8 cellular contexts compared by ENCODE assay signal in the genomic region with DNA sequence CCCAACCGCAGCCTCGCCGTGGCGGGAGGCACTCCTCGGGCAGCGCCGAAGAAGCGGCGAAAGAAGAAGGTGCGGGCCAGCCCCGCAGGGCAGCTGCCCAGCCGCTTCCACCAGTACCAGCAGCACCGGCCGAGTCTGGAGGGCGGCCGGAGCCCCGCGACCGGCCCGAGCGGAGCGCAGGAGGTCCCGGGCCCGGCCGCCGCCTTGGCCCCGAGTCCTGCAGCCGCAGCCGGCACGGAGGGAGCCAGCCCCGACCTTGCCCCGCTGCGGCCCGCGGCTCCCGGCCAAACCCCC. TPM values are rescaled to one million over a fixed set of nuclear protein-coding genes. Genes with fewer than 3 reads are reported as not detected.
DNase-seq lines count a peak whose midpoint lies in the region; ATAC-seq and TF ChIP-seq lines count a peak whose summit lies in the region.

No MANE protein-coding gene starts in this region.

- H3K4me1 ChIP-seq in IMR-90 (ENCODE audit: control insufficient read depth, insufficient read depth, low read length) (peaks cover 4% of the 10 kb centered on the region), body of pancreas (peaks cover 40% of the 10 kb centered on the region), lower lobe of right lung (peaks cover 41% of the 10 kb centered on the region), vagina (peaks cover 32% of the 10 kb centered on the region)

- peaks cover 3% of the 10 kb centered on the region; the same call in 1 of the 2 replicates for H3K9me1 ChIP-seq in IMR-90 (ENCODE audit: insufficient read depth, low read length)

- in situ Hi-C loops in IMR-90 (cut with MboI; ENCODE audit: low sequenced_read_pairs) (no loop called here), ACHN (cut with HindIII; ENCODE audit: low pct_ligation_motif_present, low pct_unique_long_range_greater_than_20kb, low sequenced_read_pairs) (no loop called here)

- H3K36me3 Mint-ChIP-seq in activated naive CD4-positive, alpha-beta T cell treated with anti-CD3 and anti-CD28 coated beads for 36 hours (ENCODE audit: low read depth): peaks cover 37% of the 10 kb centered on the region

- peak overlapping the region; percentile 98 for H2AK9ac ChIP-seq in IMR-90 (replicated peaks; ENCODE audit: low read depth, low read length, poor library complexity)

- H3K27me3 ChIP-seq in IMR-90 (ENCODE audit: control insufficient read depth, insufficient read depth, low read length): no peaks in the 10 kb centered on the region
- H3K27me3 ChIP-seq in body of pancreas: no peaks in the 10 kb centered on the region
- H3K27me3 ChIP-seq in lower lobe of right lung (ENCODE audit: low read depth): no peaks in the 10 kb centered on the region
- no peaks in the 10 kb centered on the region for H3K27me3 ChIP-seq in vagina

- H3K4me1 Mint-ChIP-seq in activated naive CD4-positive, alpha-beta T cell treated with anti-CD3 and anti-CD28 coated beads for 36 hours (ENCODE audit: low read depth): peaks cover 30% of the 10 kb centered on the region

- no peak overlapping the region for H2BK15ac ChIP-seq in IMR-90 (ENCODE audit: low read depth, low read length)

- peak overlapping the region; percentile 89; the same call in 1 of the 2 replicates for H3K23ac ChIP-seq in IMR-90 (ENCODE audit: low read depth, low read length)

- peak overlapping the region; percentile 92 for H3K27ac ChIP-seq in IMR-90 (ENCODE audit: insufficient read depth, low read length)
- H3K27ac ChIP-seq in body of pancreas: peak overlapping the region; percentile 98 to 100 (median 100)
- peak overlapping the region; percentile 100 for H3K27ac ChIP-seq in lower lobe of right lung
- peak overlapping the region; percentile 100 for H3K27ac ChIP-seq in vagina

- peak overlapping the region; percentile 88 for H2AFZ ChIP-seq in IMR-90 (replicated peaks; ENCODE audit: low read length, poor library complexity)

- POLR2A ChIA-PET in IMR-90 (lab: Charles Lee; ENCODE audit: unreplicated experiment): no interaction called here

- H3K18ac ChIP-seq in IMR-90 (ENCODE audit: low read depth, low read length): peak overlapping the region; percentile 50; the same call in 1 of the 2 replicates

- 0% methylated on average over 12 of the region's 36 CpGs; no CpG with 5 or more reads in 1 of the 2 experiments for WGBS in IMR-90 (ENCODE audit: extremely low coverage in 2 of 2, insufficient read length in 1 of 2), 2 experiments
- WGBS in body of pancreas, 2 donors: 0% methylated on average over 8 to 29 of the region's 36 CpGs

- peak overlapping the region; percentile 99 for H3K27ac Mint-ChIP-seq in activated naive CD4-positive, alpha-beta T cell treated with anti-CD3 and anti-CD28 coated beads for 36 hours

- H3K9me3 ChIP-seq in IMR-90 (ENCODE audit: control insufficient read depth, insufficient read depth, low read length) (no peaks in the 10 kb centered on the region), body of pancreas (no peaks in the 10 kb centered on the region), lower lobe of right lung (no peaks in the 10 kb centered on the region), vagina (no peaks in the 10 kb centered on the region)

- TF ChIP-seq CTCF in IMR-90 (conservative IDR thresholded peaks at IDR 0.05; ENCODE audit: low read depth, low read length) (0 out of 2 replicates have a peak, but pooled peaks have one; percentile 4), body of pancreas (IDR thresholded peaks at IDR 0.05) (no peak), lower lobe of right lung (IDR thresholded peaks at IDR 0.05) (no peak), vagina (IDR thresholded peaks at IDR 0.05) (no peak)

- H4K8ac ChIP-seq in IMR-90 (ENCODE audit: low read depth in 2 of 2, low read length in 2 of 2): peak overlapping the region in 1 of 2 experiments; percentile 38; a peak in 1 of 4 replicates

- H3K79me1 ChIP-seq in IMR-90 (ENCODE audit: low read depth in 1 of 2, low read length in 2 of 2): peaks cover 3 to 37% of the 10 kb centered on the region in 2 experiments

- no peaks in the 10 kb centered on the region for H3K27me3 Mint-ChIP-seq in activated naive CD4-positive, alpha-beta T cell treated with anti-CD3 and anti-CD28 coated beads for 36 hours (ENCODE audit: low read depth)

- BruUV-seq in IMR-90 (replicated peaks; lab: Mats Ljungman, UMichigan): no TSS peak

- H3K4me3 ChIP-seq in IMR-90 (ENCODE audit: insufficient read depth, low read depth, low read length) (peak overlapping the region; percentile 77), body of pancreas (peak overlapping the region; percentile 50 to 91), lower lobe of right lung (peak overlapping the region; percentile 96), vagina (peak overlapping the region; percentile 64 to 100)

- H4K5ac ChIP-seq in IMR-90 (ENCODE audit: low read depth, low read length): peak overlapping the region; percentile 13; the same call in 1 of the 2 replicates

- ATAC-seq in IMR-90 (ENCODE audit: low read depth) (peak; percentile 2), body of pancreas (peak; percentile 15), lower lobe of right lung (peak; percentile 40 to 46), GM18870 (IDR thresholded peaks at IDR 0.05; ENCODE audit: unreplicated experiment) (no peak)

- H2BK5ac ChIP-seq in IMR-90 (ENCODE audit: low read depth, low read length, poor library complexity, severe bottlenecking): peak overlapping the region; percentile 88

- CTCF ChIA-PET in activated naive CD4-positive, alpha-beta T cell treated with anti-CD3 and anti-CD28 coated beads for 36 hours (lab: Charles Lee): interaction anchor here (0.6 kb wide), 1 partner anchor 286 kb away, joined by 5 read pairs; no protein-coding TSS in a partner anchor
- CTCF ChIA-PET in IMR-90 (lab: Yijun Ruan, JAX): no interaction called here

- H3K56ac ChIP-seq in IMR-90 (ENCODE audit: extremely low read depth, insufficient read depth, low read length): no peak overlapping the region

- no peak for DNase-seq in activated naive CD4-positive, alpha-beta T cell treated with anti-CD3 and anti-CD28 coated beads for 36 hours
- DNase-seq in activated naive CD4-positive, alpha-beta T cell (lab: John Stamatoyannopoulos, UW): no peak
- no peak for DNase-seq in IMR-90
- peak in 1 of 4 donors; percentile 35 for DNase-seq in body of pancreas
- DNase-seq in lower lobe of right lung: no peak
- no peak for DNase-seq in vagina (ENCODE audit: extremely low spot score in 2 of 2)
- no peak for DNase-seq in ACHN

- peak overlapping the region; percentile 98 for H3K9ac ChIP-seq in IMR-90 (ENCODE audit: low read depth, low read length)

- H2AK5ac ChIP-seq in IMR-90 (ENCODE audit: low read depth, low read length): no peak overlapping the region

- H4K91ac ChIP-seq in IMR-90 (ENCODE audit: insufficient read depth, low read depth, low read length): peak overlapping the region; percentile 87

- H3K14ac ChIP-seq in IMR-90 (replicated peaks; ENCODE audit: low read depth, low read length): peak overlapping the region; percentile 82; the same call in 1 of the 2 replicates

- no peak overlapping the region for H3K4me2 ChIP-seq in IMR-90 (ENCODE audit: low read depth, low read length)

- TF ChIP-seq POLR2A in IMR-90 (IDR thresholded peaks at IDR 0.05; ENCODE audit: low read depth, low read length) (no peak), body of pancreas (IDR thresholded peaks at IDR 0.05) (no peak), vagina (IDR thresholded peaks at IDR 0.05) (no peak)

- H4K20me1 ChIP-seq in IMR-90 (ENCODE audit: insufficient read depth, low read length): peaks cover 41% of the 10 kb centered on the region

- H2BK120ac ChIP-seq in IMR-90 (ENCODE audit: low read depth, low read length): no peak overlapping the region

- no peak overlapping the region for H2BK20ac ChIP-seq in IMR-90 (ENCODE audit: low read depth, low read length)

- peak overlapping the region; percentile 93 for H3K4me3 Mint-ChIP-seq in activated naive CD4-positive, alpha-beta T cell treated with anti-CD3 and anti-CD28 coated beads for 36 hours

- H3K9me3 Mint-ChIP-seq in activated naive CD4-positive, alpha-beta T cell treated with anti-CD3 and anti-CD28 coated beads for 36 hours: no peaks in the 10 kb centered on the region

- H3K36me3 ChIP-seq in IMR-90 (ENCODE audit: control insufficient read depth, insufficient read depth, low read length): peaks cover 16% of the 10 kb centered on the region
- peaks cover 0 to 2% of the 10 kb centered on the region in 2 donors for H3K36me3 ChIP-seq in body of pancreas (replicated peaks in 1 of 2; ENCODE audit: insufficient read depth in 1 of 2, low read depth in 2 of 2)
- peaks cover 28% of the 10 kb centered on the region for H3K36me3 ChIP-seq in lower lobe of right lung
- H3K36me3 ChIP-seq in vagina: peaks cover 0 to 25% of the 10 kb centered on the region in 2 donors

- H3K4ac ChIP-seq in IMR-90 (ENCODE audit: low read depth, low read length): peak overlapping the region; percentile 89

- dilution Hi-C loops in IMR-90 (cut with HindIII; ENCODE audit: low sequenced_read_pairs, unreplicated experiment): no loop called here

- intact Hi-C loops in activated naive CD4-positive, alpha-beta T cell treated with anti-CD3 and anti-CD28 coated beads for 36 hours (cut with micrococcal nuclease): loop anchor here (2.0 to 10.0 kb wide), 10 partner anchors 218 to 1756 kb away; a partner anchor contains a TSS
- intact Hi-C loops in IMR-90 (cut with micrococcal nuclease) (loop anchor here (2.0 to 5.0 kb wide), 3 partner anchors 98 to 1924 kb away; a partner anchor contains a TSS), body of pancreas (cut with DNase I) (no loop called here), lower lobe of right lung (cut with DNase I) (no loop called here), vagina (cut with DNase I) (loop anchor here (5.0 to 10.0 kb wide), 3 partner anchors 44 to 271 kb away; a partner anchor contains a TSS)

- TF ChIP-seq RAD21 in IMR-90 (IDR thresholded peaks at IDR 0.05; ENCODE audit: low read length): no peak

TF ChIP-seq in IMR-90, 13 proteins besides CTCF, POLR2A, EP300 and RAD21 (continues in another document):
- TF ChIP-seq CEBPB (IDR thresholded peaks at IDR 0.05; ENCODE audit: low read depth, low read length): no peak
- TF ChIP-seq RFX5 (IDR thresholded peaks at IDR 0.05; ENCODE audit: low read depth, low read length): no peak

RNA-seq across cellular contexts. Expression of a gene that starts 0.5 kb away (rescaled TPM):
- 100 to 1,000 TPM; 110 to 111 TPM for total RNA-seq in activated naive CD4-positive, alpha-beta T cell treated with anti-CD3 and anti-CD28 coated beads for 36 hours
- total RNA-seq in IMR-90 (2012; rRNA removed) (6.5 and 18.3 TPM in 2 replicates), body of pancreas (100 to 1,000 TPM; 133 to 179 TPM), lower lobe of right lung (198 TPM), vagina (289 TPM)
- polyA plus RNA-seq in IMR-90 (2012; rRNA removed): 7.6 and 8.1 TPM in 2 replicates
- polyA plus RNA-seq in IMR-90 (2012; cell fraction: cytosol; rRNA removed): 4.4 and 6.0 TPM in 2 replicates
- 4.8 and 12.4 TPM in 2 replicates for polyA plus RNA-seq in IMR-90 (2012; cell fraction: nucleus; rRNA removed; ENCODE audit: low replicate concordance)

RNA-seq across cellular contexts. Expression of a gene that starts 36.8 kb away (rescaled TPM):
- total RNA-seq in activated naive CD4-positive, alpha-beta T cell treated with anti-CD3 and anti-CD28 coated beads for 36 hours: under 1 TPM in 1 of 2 experiments, not detected in 1; 0.15 TPM
- total RNA-seq in IMR-90 (2012; rRNA removed) (0.28 and 0.36 TPM in 2 replicates), body of pancreas (under 1 TPM; 0.52 to 0.99 TPM), lower lobe of right lung (not detected), vagina (0.25 TPM)
- polyA plus RNA-seq in IMR-90 (2012; rRNA removed): 0.13 and 0.21 TPM in 2 replicates
- polyA plus RNA-seq in IMR-90 (2012; cell fraction: cytosol; rRNA removed): 0.06 and 0.08 TPM in 2 replicates
- polyA plus RNA-seq in IMR-90 (2012; cell fraction: nucleus; rRNA removed; ENCODE audit: low replicate concordance): 0.30 TPM in 1 of 2 replicates, not detected in the other

Comparison
In these comparisons a context has a peak if more than half of its experiments do, and no peak if none do; other contexts are left out.
1. intact Hi-C loops: an anchor here in activated naive CD4-positive, alpha-beta T cell treated with anti-CD3 and anti-CD28 coated beads for 36 hours (2.0 to 10.0 kb wide), IMR-90 (2.0 to 5.0 kb wide) and vagina (5.0 to 10.0 kb wide); none called in body of pancreas and lower lobe of right lung.